Comparison of ENCODE assay signal across 1 cellular context in the genomic region with DNA sequence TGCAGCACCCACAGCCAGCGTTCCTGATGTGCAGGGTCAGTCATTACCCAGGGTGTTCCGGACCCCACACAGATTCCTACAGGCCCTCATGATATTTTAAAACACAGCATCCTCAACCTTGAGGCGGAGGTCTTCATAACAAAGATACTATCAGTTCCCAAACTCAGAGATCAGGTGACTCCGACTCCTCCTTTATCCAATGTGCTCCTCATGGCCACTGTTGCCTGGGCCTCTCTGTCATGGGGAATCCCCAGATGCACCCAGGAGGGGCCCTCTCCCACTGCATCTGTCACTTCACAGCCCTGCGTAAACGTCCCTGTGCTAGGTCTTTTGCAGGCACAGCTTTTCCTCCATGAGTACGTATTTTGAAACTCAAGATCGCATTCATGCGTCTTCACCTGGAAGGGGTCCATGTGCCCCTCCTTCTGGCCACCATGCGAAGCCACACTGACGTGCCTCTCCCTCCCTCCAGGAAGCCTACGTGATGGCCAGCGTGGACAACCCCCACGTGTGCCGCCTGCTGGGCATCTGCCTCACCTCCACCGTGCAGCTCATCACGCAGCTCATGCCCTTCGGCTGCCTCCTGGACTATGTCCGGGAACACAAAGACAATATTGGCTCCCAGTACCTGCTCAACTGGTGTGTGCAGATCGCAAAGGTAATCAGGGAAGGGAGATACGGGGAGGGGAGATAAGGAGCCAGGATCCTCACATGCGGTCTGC.
TF ChIP-seq lines count a peak whose summit lies in the region.

No MANE protein-coding gene starts in this region.

TF ChIP-seq in HepG2, 621 proteins besides CTCF, POLR2A, EP300 and RAD21 (continued from another document):
- TF ChIP-seq, protein P1, sequence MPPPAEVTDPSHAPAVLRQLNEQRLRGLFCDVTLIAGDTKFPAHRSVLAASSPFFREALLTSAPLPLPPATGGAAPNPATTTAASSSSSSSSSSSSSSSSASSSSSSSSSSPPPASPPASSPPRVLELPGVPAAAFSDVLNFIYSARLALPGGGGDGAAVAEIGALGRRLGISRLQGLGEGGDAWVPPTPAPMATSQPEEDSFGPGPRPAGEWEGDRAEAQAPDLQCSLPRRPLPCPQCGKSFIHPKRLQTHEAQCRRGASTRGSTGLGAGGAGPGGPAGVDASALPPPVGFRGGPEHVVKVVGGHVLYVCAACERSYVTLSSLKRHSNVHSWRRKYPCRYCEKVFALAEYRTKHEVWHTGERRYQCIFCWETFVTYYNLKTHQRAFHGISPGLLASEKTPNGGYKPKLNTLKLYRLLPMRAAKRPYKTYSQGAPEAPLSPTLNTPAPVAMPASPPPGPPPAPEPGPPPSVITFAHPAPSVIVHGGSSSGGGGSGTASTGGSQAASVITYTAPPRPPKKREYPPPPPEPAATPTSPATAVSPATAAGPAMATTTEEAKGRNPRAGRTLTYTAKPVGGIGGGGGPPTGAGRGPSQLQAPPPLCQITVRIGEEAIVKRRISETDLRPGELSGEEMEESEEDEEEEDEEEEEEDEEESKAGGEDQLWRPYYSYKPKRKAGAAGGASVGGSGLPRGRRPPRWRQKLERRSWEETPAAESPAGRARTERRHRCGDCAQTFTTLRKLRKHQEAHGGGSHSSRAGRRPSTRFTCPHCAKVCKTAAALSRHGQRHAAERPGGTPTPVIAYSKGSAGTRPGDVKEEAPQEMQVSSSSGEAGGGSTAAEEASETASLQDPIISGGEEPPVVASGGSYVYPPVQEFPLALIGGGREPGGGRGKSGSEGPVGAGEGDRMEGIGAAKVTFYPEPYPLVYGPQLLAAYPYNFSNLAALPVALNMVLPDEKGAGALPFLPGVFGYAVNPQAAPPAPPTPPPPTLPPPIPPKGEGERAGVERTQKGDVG (CRISPR knock-in tag; IDR thresholded peaks at IDR 0.05; ENCODE audit: borderline replicate concordance): peak; percentile 73; the same call in 1 of the 2 replicates
- TF ChIP-seq, protein P2, sequence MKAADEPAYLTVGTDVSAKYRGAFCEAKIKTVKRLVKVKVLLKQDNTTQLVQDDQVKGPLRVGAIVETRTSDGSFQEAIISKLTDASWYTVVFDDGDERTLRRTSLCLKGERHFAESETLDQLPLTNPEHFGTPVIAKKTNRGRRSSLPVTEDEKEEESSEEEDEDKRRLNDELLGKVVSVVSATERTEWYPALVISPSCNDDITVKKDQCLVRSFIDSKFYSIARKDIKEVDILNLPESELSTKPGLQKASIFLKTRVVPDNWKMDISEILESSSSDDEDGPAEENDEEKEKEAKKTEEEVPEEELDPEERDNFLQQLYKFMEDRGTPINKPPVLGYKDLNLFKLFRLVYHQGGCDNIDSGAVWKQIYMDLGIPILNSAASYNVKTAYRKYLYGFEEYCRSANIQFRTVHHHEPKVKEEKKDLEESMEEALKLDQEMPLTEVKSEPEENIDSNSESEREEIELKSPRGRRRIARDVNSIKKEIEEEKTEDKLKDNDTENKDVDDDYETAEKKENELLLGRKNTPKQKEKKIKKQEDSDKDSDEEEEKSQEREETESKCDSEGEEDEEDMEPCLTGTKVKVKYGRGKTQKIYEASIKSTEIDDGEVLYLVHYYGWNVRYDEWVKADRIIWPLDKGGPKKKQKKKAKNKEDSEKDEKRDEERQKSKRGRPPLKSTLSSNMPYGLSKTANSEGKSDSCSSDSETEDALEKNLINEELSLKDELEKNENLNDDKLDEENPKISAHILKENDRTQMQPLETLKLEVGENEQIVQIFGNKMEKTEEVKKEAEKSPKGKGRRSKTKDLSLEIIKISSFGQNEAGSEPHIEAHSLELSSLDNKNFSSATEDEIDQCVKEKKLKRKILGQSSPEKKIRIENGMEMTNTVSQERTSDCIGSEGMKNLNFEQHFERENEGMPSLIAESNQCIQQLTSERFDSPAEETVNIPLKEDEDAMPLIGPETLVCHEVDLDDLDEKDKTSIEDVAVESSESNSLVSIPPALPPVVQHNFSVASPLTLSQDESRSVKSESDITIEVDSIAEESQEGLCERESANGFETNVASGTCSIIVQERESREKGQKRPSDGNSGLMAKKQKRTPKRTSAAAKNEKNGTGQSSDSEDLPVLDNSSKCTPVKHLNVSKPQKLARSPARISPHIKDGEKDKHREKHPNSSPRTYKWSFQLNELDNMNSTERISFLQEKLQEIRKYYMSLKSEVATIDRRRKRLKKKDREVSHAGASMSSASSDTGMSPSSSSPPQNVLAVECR (CRISPR knock-in tag; IDR thresholded peaks at IDR 0.05; ENCODE audit: borderline replicate concordance): no peak
- no peak for TF ChIP-seq ZFP37 (CRISPR knock-in tag; IDR thresholded peaks at IDR 0.05; ENCODE audit: borderline replicate concordance)
- no peak for TF ChIP-seq ZNF724P (CRISPR knock-in tag; IDR thresholded peaks at IDR 0.05; ENCODE audit: borderline replicate concordance)
- TF ChIP-seq, protein P3, sequence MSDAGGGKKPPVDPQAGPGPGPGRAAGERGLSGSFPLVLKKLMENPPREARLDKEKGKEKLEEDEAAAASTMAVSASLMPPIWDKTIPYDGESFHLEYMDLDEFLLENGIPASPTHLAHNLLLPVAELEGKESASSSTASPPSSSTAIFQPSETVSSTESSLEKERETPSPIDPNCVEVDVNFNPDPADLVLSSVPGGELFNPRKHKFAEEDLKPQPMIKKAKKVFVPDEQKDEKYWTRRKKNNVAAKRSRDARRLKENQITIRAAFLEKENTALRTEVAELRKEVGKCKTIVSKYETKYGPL (CRISPR knock-in tag; IDR thresholded peaks at IDR 0.05): no peak
- no peak for TF ChIP-seq ZNF577 (CRISPR knock-in tag; IDR thresholded peaks at IDR 0.05; ENCODE audit: borderline replicate concordance, low read depth)
- TF ChIP-seq YEATS4 (CRISPR knock-in tag; IDR thresholded peaks at IDR 0.05; ENCODE audit: borderline replicate concordance): no peak
- no peak for TF ChIP-seq ZFP90 (CRISPR knock-in tag; IDR thresholded peaks at IDR 0.05; ENCODE audit: borderline replicate concordance)
- TF ChIP-seq MAFK (conservative IDR thresholded peaks at IDR 0.05 in 1 of 2, IDR thresholded peaks at IDR 0.05 in 1 of 2; ENCODE audit: low read length in 2 of 2): no peak
- TF ChIP-seq NFYB (CRISPR knock-in tag; IDR thresholded peaks at IDR 0.05): no peak
- TF ChIP-seq ZNF205 (CRISPR knock-in tag; IDR thresholded peaks at IDR 0.05): no peak
- TF ChIP-seq TGIF2 (CRISPR knock-in tag; IDR thresholded peaks at IDR 0.05): no peak
- TF ChIP-seq ZNF383 (CRISPR knock-in tag; IDR thresholded peaks at IDR 0.05; ENCODE audit: borderline replicate concordance): no peak
- TF ChIP-seq, protein P4, sequence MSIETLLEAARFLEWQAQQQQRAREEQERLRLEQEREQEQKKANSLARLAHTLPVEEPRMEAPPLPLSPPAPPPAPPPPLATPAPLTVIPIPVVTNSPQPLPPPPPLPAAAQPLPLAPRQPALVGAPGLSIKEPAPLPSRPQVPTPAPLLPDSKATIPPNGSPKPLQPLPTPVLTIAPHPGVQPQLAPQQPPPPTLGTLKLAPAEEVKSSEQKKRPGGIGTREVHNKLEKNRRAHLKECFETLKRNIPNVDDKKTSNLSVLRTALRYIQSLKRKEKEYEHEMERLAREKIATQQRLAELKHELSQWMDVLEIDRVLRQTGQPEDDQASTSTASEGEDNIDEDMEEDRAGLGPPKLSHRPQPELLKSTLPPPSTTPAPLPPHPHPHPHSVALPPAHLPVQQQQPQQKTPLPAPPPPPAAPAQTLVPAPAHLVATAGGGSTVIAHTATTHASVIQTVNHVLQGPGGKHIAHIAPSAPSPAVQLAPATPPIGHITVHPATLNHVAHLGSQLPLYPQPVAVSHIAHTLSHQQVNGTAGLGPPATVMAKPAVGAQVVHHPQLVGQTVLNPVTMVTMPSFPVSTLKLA (IDR thresholded peaks at IDR 0.05): no peak
- TF ChIP-seq KMT2B (CRISPR knock-in tag; IDR thresholded peaks at IDR 0.05): no peak
- TF ChIP-seq ISX (CRISPR knock-in tag; conservative IDR thresholded peaks at IDR 0.05): no peak
- no peak for TF ChIP-seq ZNF451 (CRISPR knock-in tag; IDR thresholded peaks at IDR 0.05)
- TF ChIP-seq, protein P5, sequence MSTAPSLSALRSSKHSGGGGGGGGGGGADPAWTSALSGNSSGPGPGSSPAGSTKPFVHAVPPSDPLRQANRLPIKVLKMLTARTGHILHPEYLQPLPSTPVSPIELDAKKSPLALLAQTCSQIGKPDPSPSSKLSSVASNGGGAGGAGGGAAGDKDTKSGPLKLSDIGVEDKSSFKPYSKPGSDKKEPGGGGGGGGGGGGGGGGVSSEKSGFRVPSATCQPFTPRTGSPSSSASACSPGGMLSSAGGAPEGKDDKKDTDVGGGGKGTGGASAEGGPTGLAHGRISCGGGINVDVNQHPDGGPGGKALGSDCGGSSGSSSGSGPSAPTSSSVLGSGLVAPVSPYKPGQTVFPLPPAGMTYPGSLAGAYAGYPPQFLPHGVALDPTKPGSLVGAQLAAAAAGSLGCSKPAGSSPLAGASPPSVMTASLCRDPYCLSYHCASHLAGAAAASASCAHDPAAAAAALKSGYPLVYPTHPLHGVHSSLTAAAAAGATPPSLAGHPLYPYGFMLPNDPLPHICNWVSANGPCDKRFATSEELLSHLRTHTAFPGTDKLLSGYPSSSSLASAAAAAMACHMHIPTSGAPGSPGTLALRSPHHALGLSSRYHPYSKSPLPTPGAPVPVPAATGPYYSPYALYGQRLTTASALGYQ (CRISPR knock-in tag; IDR thresholded peaks at IDR 0.05): no peak
- no peak for TF ChIP-seq ZNF329 (CRISPR knock-in tag; IDR thresholded peaks at IDR 0.05; ENCODE audit: low read depth)
- TF ChIP-seq, protein P6, sequence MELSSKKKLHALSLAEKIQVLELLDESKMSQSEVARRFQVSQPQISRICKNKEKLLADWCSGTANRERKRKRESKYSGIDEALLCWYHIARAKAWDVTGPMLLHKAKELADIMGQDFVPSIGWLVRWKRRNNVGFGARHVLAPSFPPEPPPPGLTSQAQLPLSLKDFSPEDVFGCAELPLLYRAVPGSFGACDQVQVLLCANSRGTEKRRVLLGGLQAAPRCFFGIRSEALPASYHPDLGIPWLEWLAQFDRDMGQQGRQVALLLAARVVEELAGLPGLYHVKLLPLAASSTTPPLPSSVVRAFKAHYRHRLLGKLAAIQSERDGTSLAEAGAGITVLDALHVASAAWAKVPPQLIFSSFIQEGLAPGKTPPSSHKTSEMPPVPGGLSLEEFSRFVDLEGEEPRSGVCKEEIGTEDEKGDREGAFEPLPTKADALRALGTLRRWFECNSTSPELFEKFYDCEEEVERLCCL (CRISPR knock-in tag; IDR thresholded peaks at IDR 0.05; ENCODE audit: borderline replicate concordance): no peak
- TF ChIP-seq, protein P7, sequence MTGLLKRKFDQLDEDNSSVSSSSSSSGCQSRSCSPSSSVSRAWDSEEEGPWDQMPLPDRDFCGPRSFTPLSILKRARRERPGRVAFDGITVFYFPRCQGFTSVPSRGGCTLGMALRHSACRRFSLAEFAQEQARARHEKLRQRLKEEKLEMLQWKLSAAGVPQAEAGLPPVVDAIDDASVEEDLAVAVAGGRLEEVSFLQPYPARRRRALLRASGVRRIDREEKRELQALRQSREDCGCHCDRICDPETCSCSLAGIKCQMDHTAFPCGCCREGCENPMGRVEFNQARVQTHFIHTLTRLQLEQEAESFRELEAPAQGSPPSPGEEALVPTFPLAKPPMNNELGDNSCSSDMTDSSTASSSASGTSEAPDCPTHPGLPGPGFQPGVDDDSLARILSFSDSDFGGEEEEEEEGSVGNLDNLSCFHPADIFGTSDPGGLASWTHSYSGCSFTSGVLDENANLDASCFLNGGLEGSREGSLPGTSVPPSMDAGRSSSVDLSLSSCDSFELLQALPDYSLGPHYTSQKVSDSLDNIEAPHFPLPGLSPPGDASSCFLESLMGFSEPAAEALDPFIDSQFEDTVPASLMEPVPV (CRISPR knock-in tag; IDR thresholded peaks at IDR 0.05): 0 out of 2 replicates have a peak, but pooled peaks have one; percentile 24
- no peak for TF ChIP-seq GTF2F1 (IDR thresholded peaks at IDR 0.05; ENCODE audit: low read length)
- TF ChIP-seq HIVEP1 (CRISPR knock-in tag; IDR thresholded peaks at IDR 0.05): peak; percentile 29; the same call in 1 of the 2 replicates
- TF ChIP-seq, protein P8, sequence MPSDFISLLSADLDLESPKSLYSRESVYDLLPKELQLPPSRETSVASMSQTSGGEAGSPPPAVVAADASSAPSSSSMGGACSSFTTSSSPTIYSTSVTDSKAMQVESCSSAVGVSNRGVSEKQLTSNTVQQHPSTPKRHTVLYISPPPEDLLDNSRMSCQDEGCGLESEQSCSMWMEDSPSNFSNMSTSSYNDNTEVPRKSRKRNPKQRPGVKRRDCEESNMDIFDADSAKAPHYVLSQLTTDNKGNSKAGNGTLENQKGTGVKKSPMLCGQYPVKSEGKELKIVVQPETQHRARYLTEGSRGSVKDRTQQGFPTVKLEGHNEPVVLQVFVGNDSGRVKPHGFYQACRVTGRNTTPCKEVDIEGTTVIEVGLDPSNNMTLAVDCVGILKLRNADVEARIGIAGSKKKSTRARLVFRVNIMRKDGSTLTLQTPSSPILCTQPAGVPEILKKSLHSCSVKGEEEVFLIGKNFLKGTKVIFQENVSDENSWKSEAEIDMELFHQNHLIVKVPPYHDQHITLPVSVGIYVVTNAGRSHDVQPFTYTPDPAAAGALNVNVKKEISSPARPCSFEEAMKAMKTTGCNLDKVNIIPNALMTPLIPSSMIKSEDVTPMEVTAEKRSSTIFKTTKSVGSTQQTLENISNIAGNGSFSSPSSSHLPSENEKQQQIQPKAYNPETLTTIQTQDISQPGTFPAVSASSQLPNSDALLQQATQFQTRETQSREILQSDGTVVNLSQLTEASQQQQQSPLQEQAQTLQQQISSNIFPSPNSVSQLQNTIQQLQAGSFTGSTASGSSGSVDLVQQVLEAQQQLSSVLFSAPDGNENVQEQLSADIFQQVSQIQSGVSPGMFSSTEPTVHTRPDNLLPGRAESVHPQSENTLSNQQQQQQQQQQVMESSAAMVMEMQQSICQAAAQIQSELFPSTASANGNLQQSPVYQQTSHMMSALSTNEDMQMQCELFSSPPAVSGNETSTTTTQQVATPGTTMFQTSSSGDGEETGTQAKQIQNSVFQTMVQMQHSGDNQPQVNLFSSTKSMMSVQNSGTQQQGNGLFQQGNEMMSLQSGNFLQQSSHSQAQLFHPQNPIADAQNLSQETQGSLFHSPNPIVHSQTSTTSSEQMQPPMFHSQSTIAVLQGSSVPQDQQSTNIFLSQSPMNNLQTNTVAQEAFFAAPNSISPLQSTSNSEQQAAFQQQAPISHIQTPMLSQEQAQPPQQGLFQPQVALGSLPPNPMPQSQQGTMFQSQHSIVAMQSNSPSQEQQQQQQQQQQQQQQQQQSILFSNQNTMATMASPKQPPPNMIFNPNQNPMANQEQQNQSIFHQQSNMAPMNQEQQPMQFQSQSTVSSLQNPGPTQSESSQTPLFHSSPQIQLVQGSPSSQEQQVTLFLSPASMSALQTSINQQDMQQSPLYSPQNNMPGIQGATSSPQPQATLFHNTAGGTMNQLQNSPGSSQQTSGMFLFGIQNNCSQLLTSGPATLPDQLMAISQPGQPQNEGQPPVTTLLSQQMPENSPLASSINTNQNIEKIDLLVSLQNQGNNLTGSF (CRISPR knock-in tag; IDR thresholded peaks at IDR 0.05): no peak; the same call in 1 of the 2 replicates
- TF ChIP-seq, protein P9, sequence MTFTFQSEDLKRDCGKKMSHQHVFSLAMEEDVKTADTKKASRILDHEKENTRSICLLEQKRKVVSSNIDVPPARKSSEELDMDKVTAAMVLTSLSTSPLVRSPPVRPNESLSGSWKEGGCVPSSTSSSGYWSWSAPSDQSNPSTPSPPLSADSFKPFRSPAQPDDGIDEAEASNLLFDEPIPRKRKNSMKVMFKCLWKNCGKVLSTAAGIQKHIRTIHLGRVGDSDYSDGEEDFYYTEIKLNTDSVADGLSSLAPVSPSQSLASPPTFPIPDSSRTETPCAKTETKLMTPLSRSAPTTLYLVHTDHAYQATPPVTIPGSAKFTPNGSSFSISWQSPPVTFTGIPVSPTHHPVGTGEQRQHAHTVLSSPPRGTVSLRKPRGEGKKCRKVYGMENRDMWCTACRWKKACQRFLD (CRISPR knock-in tag; IDR thresholded peaks at IDR 0.05; ENCODE audit: borderline replicate concordance): no peak
- no peak for TF ChIP-seq MTF2 (CRISPR knock-in tag; IDR thresholded peaks at IDR 0.05; ENCODE audit: borderline replicate concordance)
TF ChIP-seq in HepG2: peak in this region for 90.
